Comparison of ENCODE assay signal across 8 cellular contexts in genomic region chr1:3453203-3453761, GRCh38. TPM values are rescaled to one million over a fixed set of nuclear protein-coding genes. Genes with fewer than 3 reads are reported as not detected.
DNase-seq lines count a peak whose midpoint lies in the region; ATAC-seq and TF ChIP-seq lines count a peak whose summit lies in the region.

No MANE protein-coding gene starts in this region.

- peak overlapping the region; percentile 74 for H3K9ac ChIP-seq in adipocyte (ENCODE audit: low read length)

- in situ Hi-C loops in KBM-7 (cut with MboI; ENCODE audit: low pct_unique_long_range_greater_than_20kb, low sequenced_read_pairs): no loop called here

- peaks cover 9 to 14% of the 10 kb centered on the region in 2 donors for H3K27me3 Mint-ChIP-seq in T-cell

- no peaks in the 10 kb centered on the region for H3K36me3 ChIP-seq in adipocyte (ENCODE audit: control insufficient read depth, insufficient read depth, low read length, severe bottlenecking)
- no peaks in the 10 kb centered on the region for H3K36me3 ChIP-seq in left ventricle myocardium inferior

- H3K27ac ChIP-seq in left ventricle myocardium inferior (replicated peaks): no peak overlapping the region

- H3K4me3 ChIP-seq in adipocyte (ENCODE audit: low read length): no peak overlapping the region
- H3K4me3 ChIP-seq in left ventricle myocardium inferior: no peak overlapping the region

- ATAC-seq in T-cell (replicated peaks in 1 of 4): peak; percentile 59 to 81 (median 72)
- no peak for ATAC-seq in GM19463 (IDR thresholded peaks at IDR 0.05; ENCODE audit: unreplicated experiment)
- ATAC-seq in GM21786 (IDR thresholded peaks at IDR 0.05; ENCODE audit: unreplicated experiment): no peak

- H3K27ac Mint-ChIP-seq in T-cell: no peak overlapping the region

- POLR2A ChIA-PET in T-cell (lab: Charles Lee): no interaction called here

- CTCF ChIA-PET in T-cell (lab: Charles Lee): interaction anchor here (0.7 to 1.5 kb wide), 7 partner anchors 25 to 271 kb away, joined by 3 to 10 read pairs (median 3); no protein-coding TSS in a partner anchor

- H3K9me3 ChIP-seq in adipocyte (ENCODE audit: control insufficient read depth, low read length): peaks cover 15% of the 10 kb centered on the region
- peaks cover under 1% of the 10 kb centered on the region for H3K9me3 ChIP-seq in left ventricle myocardium inferior (replicated peaks)

- intact Hi-C loops in left ventricle myocardium inferior (cut with micrococcal nuclease): no loop called here

- peak; percentile 97 for TF ChIP-seq CTCF in left ventricle myocardium inferior (IDR thresholded peaks at IDR 0.05; ENCODE audit: borderline replicate concordance)

- DNase-seq in ELR (ENCODE audit: low read depth) (peak; percentile 64), KBM-7 (peak; percentile 76), T-cell (peak; percentile 24 to 76 (median 62)), adipocyte (ENCODE audit: low read depth) (peak; percentile 81), left ventricle myocardium inferior (peak; percentile 69), retina (peak; percentile 84)

- H3K4me1 Mint-ChIP-seq in T-cell: peaks cover 2 to 4% (median 3%) of the 10 kb centered on the region in 3 donors

- no peaks in the 10 kb centered on the region for H3K9me3 Mint-ChIP-seq in T-cell

- H3K4me3 Mint-ChIP-seq in T-cell: peak overlapping the region; percentile 65 to 73 (median 72)

- H3K36me3 Mint-ChIP-seq in T-cell: no peaks in the 10 kb centered on the region

- H3K27me3 ChIP-seq in adipocyte (replicated peaks; ENCODE audit: control insufficient read depth, insufficient read depth, low read length) (peaks cover 71% of the 10 kb centered on the region), left ventricle myocardium inferior (ENCODE audit: low read depth) (peaks cover 43% of the 10 kb centered on the region)

- H3K4me1 ChIP-seq in adipocyte (ENCODE audit: control insufficient read depth, insufficient read depth, low read length) (no peaks in the 10 kb centered on the region), left ventricle myocardium inferior (peaks cover 44% of the 10 kb centered on the region)

RNA-seq across cellular contexts. Expression of gene ARHGEF16, which starts 1.2 kb away (rescaled TPM):
- total RNA-seq in T-cell (under 1 TPM in 4 of 5 donors, not detected in 1; 0.22 to 0.44 (median 0.29) TPM), left ventricle myocardium inferior (0.52 TPM)

Comparison
In these comparisons a context has a peak if more than half of its experiments do, and no peak if none do; other contexts are left out.
1. ATAC-seq: peak in T-cell (4 of 4); none in GM19463 (single experiment) and GM21786 (single experiment).
2. Peak in every context shown above with its lines, with median percentiles within 50 percentile points of each other: DNase-seq.